In the genomic region with DNA sequence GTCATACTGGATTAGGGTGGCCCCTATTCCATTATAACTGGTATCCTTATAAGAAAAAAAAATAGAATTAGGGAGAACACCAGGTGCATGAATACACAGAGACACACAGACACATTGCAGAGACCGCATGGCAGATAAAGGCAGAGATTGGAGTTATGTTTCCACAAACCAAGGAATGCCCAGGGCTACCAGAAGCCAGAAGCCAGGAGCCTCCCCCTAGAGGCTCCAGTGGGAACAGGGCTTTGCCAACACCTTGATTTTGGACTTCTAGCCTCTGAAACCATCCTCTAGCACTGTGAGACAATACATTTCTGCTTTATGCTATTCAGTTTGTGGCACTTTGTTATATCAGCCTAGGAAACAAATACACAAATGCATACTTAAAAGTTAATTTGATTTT, we compare ENCODE assay signal across 12 cellular contexts. TPM values are rescaled to one million over a fixed set of nuclear protein-coding genes. Genes with fewer than 3 reads are reported as not detected.
DNase-seq lines count a peak whose midpoint lies in the region; FAIRE-seq and TF ChIP-seq lines count a peak whose summit lies in the region.
"Had no signal": no experiment of that assay in that cellular context is flagged by ENCODE, and none has a peak within 500 bp of the region (broad histone marks: within the 10 kb centered on the region; RNA-seq: fewer than 3 reads in every experiment).

No MANE protein-coding gene starts in this region.

- H3K79me1 ChIP-seq in mesenchymal stem cell (replicated peaks; ENCODE audit: low read length, poor library complexity, severe bottlenecking): peaks cover 16% of the 10 kb centered on the region

- H4K20me1 ChIP-seq in astrocyte (ENCODE audit: insufficient read depth, low read length): peaks cover 33% of the 10 kb centered on the region

- FAIRE-seq in astrocyte (lab: Jason Lieb, UNC) (no peak), GM12892 (lab: Jason Lieb, UNC) (no peak)

- no peaks in the 10 kb centered on the region for H3K27me3 Mint-ChIP-seq in astrocyte (ENCODE audit: low read depth, unreplicated experiment)

- no peak overlapping the region for H2BK12ac ChIP-seq in mesenchymal stem cell (ENCODE audit: low read length in 2 of 2)

- H3K9ac ChIP-seq in astrocyte (ENCODE audit: low read length): no peak overlapping the region
- no peak overlapping the region for H3K9ac ChIP-seq in mesenchymal stem cell (ENCODE audit: low read length)

- H3K36me3 Mint-ChIP-seq in astrocyte (ENCODE audit: low read depth, unreplicated experiment): peaks cover 7% of the 10 kb centered on the region

- no peak overlapping the region for H3K27ac Mint-ChIP-seq in astrocyte (ENCODE audit: unreplicated experiment)

- H3K18ac ChIP-seq in mesenchymal stem cell (ENCODE audit: low read depth in 1 of 2, low read length in 2 of 2): no peak overlapping the region

- no peak overlapping the region for H3K4ac ChIP-seq in mesenchymal stem cell (ENCODE audit: low read depth in 1 of 2, low read length in 2 of 2)

- H3K9me3 ChIP-seq in astrocyte (ENCODE audit: insufficient read depth, low read depth, low read length) (no peaks in the 10 kb centered on the region), mesenchymal stem cell (ENCODE audit: control insufficient read depth, low read length) (no peaks in the 10 kb centered on the region)

- H2BK120ac ChIP-seq in mesenchymal stem cell (ENCODE audit: low read depth, low read length): no peak overlapping the region

- DNase-seq in Daoy (ENCODE audit: low read depth) (peak; percentile 22), HT-29 (ENCODE audit: low spot score) (peak; percentile 75), astrocyte (ENCODE audit: low read depth) (no peak), mesenchymal stem cell (peak; percentile 14), GM12892 (ENCODE audit: insufficient read length) (no peak), superior temporal gyrus (ENCODE audit: extremely low spot score) (no peak), NCI-H2196 treated with DMSO at 0.1 percent for 48 hours (lab: John Stamatoyannopoulos, UW; ENCODE audit: unreplicated experiment) (no peak), NCI-H128 (lab: John Stamatoyannopoulos, UW; ENCODE audit: unreplicated experiment) (no peak)
- DNase-seq: activated T-cell treated with anti-CD3 and anti-CD28 coated beads, Interleukin-2, amount 50 U/mL, for 4 hours; HCEC 1CT; NCI-H2107; nucleus accumbens had no signal

- no peak overlapping the region for H3K27ac ChIP-seq in astrocyte (ENCODE audit: low read depth, low read length)
- H3K27ac ChIP-seq in mesenchymal stem cell (ENCODE audit: low read length, poor library complexity, severe bottlenecking): no peak overlapping the region

- peaks cover 18% of the 10 kb centered on the region for H3K4me1 Mint-ChIP-seq in astrocyte (ENCODE audit: low read depth, unreplicated experiment)

- WGBS in mesenchymal stem cell: 95% methylated on average over 1 of the region's 1 CpG

- TF ChIP-seq POLR2A in GM12892 (IDR thresholded peaks at IDR 0.05; ENCODE audit: low read depth, low read length): no peak

- no peak overlapping the region for H3K4me3 Mint-ChIP-seq in astrocyte (ENCODE audit: unreplicated experiment)
- H3K4me3 Mint-ChIP-seq: activated T-cell treated with anti-CD3 and anti-CD28 coated beads, Interleukin-2, amount 50 U/mL, for 4 hours had no signal

- no peak overlapping the region for H3K14ac ChIP-seq in mesenchymal stem cell (ENCODE audit: low read length in 2 of 2)

- H3K79me2 ChIP-seq in astrocyte (ENCODE audit: insufficient read depth, low read length): peaks cover 70% of the 10 kb centered on the region

- H3K4me1 ChIP-seq in astrocyte (ENCODE audit: insufficient read depth, low read length) (peaks cover 9% of the 10 kb centered on the region), mesenchymal stem cell (ENCODE audit: control insufficient read depth, insufficient read depth, low read depth, low read length) (peaks cover 3% of the 10 kb centered on the region)

- H3K36me3 ChIP-seq in astrocyte (ENCODE audit: insufficient read depth, low read length) (no peaks in the 10 kb centered on the region), mesenchymal stem cell (ENCODE audit: control insufficient read depth in 1 of 2, insufficient read depth in 2 of 2, low read depth in 1 of 2, low read length in 2 of 2) (peaks cover 0 to 3% of the 10 kb centered on the region in 2 experiments)

- H2BK5ac ChIP-seq in mesenchymal stem cell (ENCODE audit: low read depth, low read length, poor library complexity, severe bottlenecking): no peak overlapping the region

- H2AFZ ChIP-seq in astrocyte (ENCODE audit: low read depth, low read length): no peak overlapping the region
- H2AFZ ChIP-seq in mesenchymal stem cell (ENCODE audit: low read depth, low read length): no peak overlapping the region

- no peak overlapping the region for H2BK15ac ChIP-seq in mesenchymal stem cell (ENCODE audit: low read depth, poor library complexity, severe bottlenecking)

- H2AK5ac ChIP-seq in mesenchymal stem cell (ENCODE audit: low read length, severe bottlenecking): no peak overlapping the region

- no peak overlapping the region for H3K4me2 ChIP-seq in astrocyte (ENCODE audit: low read length)
- H3K4me2 ChIP-seq in mesenchymal stem cell (ENCODE audit: low read length, poor library complexity, severe bottlenecking): no peak overlapping the region

- H3K27me3 ChIP-seq in astrocyte (ENCODE audit: insufficient read depth, low read length): no peaks in the 10 kb centered on the region
- H3K27me3 ChIP-seq in mesenchymal stem cell (ENCODE audit: control insufficient read depth in 1 of 2, insufficient read depth in 1 of 2, low read length in 2 of 2): no peaks in the 10 kb centered on the region

- H4K91ac ChIP-seq in mesenchymal stem cell (ENCODE audit: low read length): no peak overlapping the region

- peak; percentile 28 for TF ChIP-seq CTCF in astrocyte (IDR thresholded peaks at IDR 0.05; ENCODE audit: insufficient read depth, low read depth, low read length)

- H3K4me3 ChIP-seq in astrocyte (ENCODE audit: insufficient read depth, low read depth, low read length): no peak overlapping the region
- H3K4me3 ChIP-seq in mesenchymal stem cell (ENCODE audit: insufficient read depth in 1 of 2, low read depth in 1 of 2, low read length in 2 of 2): no peak overlapping the region

- no peak overlapping the region for H4K8ac ChIP-seq in mesenchymal stem cell (ENCODE audit: low read length)

- H3K23ac ChIP-seq in mesenchymal stem cell (ENCODE audit: low read length in 2 of 2): no peak overlapping the region

- H3K9me3 Mint-ChIP-seq in astrocyte (ENCODE audit: unreplicated experiment): no peaks in the 10 kb centered on the region
- H3K9me3 Mint-ChIP-seq: activated T-cell treated with anti-CD3 and anti-CD28 coated beads, Interleukin-2, amount 50 U/mL, for 4 hours had no signal

RNA-seq across cellular contexts. Expression of gene GOLM2, which starts 10.4 kb away (rescaled TPM):
- total RNA-seq in Daoy (2014; rRNA removed; shearing (Covaris generic)): 36.1 and 43.8 TPM in 2 replicates
- 82.1 and 82.8 TPM in 2 replicates for total RNA-seq in HT-29 (2014; rRNA removed; shearing (Covaris generic))
- 71.0 and 75.5 TPM in 2 replicates for total RNA-seq in astrocyte
- 102 TPM for polyA plus RNA-seq in mesenchymal stem cell (2013, experiment 1 of 2)
- 107 TPM for polyA plus RNA-seq in mesenchymal stem cell (2013, experiment 2 of 2)
- 30.4 TPM for polyA plus RNA-seq in GM12892 (2012; ENCODE audit: missing spikeins)

Comparison
In these comparisons a context has a peak if more than half of its experiments do, and no peak if none do; other contexts are left out.
1. DNase-seq: peak in Daoy (single experiment), HT-29 (single experiment) and mesenchymal stem cell (single experiment); none in astrocyte (single experiment), GM12892 (single experiment), superior temporal gyrus (single experiment), NCI-H2196 treated with DMSO at 0.1 percent for 48 hours (single experiment) and NCI-H128 (single experiment).